ENCODE assay signal across 8 cellular contexts in genomic region chr15:75451202-75451673, GRCh38. TPM values are rescaled to one million over a fixed set of nuclear protein-coding genes. Genes with fewer than 3 reads are reported as not detected.
DNase-seq lines count a peak whose midpoint lies in the region; ATAC-seq and TF ChIP-seq lines count a peak whose summit lies in the region.

No MANE protein-coding gene starts in this region.

- ATAC-seq in activated naive CD4-positive, alpha-beta T cell treated with anti-CD3 and anti-CD28 coated beads, Interleukin-2, amount 50 U/mL, for 72 hours: no peak
- no peak for ATAC-seq in HG02973 (IDR thresholded peaks at IDR 0.05; ENCODE audit: unreplicated experiment)

- H3K4me2 ChIP-seq in BLaER1: peak overlapping the region; percentile 33; the same call in 1 of the 2 replicates

- peaks cover 12% of the 10 kb centered on the region for H3K36me3 Mint-ChIP-seq in nephron progenitor cell (ENCODE audit: low read depth)
- H3K36me3 Mint-ChIP-seq in activated naive CD4-positive, alpha-beta T cell treated with anti-CD3 and anti-CD28 coated beads, Interleukin-2, amount 50 U/mL, for 72 hours: peaks cover 22 to 28% of the 10 kb centered on the region in 2 donors

- H3K9me3 ChIP-seq in BLaER1: no peaks in the 10 kb centered on the region
- no peaks in the 10 kb centered on the region for H3K9me3 ChIP-seq in MG63
- H3K9me3 ChIP-seq in effector memory CD4-positive, alpha-beta T cell (ENCODE audit: control insufficient read depth, low read length): no peaks in the 10 kb centered on the region

- DNase-seq in MG63 (no peak), nephron progenitor cell (no peak), mucosa of gallbladder (ENCODE audit: low spot score) (no peak), NCI-H82 (lab: John Stamatoyannopoulos, UW) (no peak)
- DNase-seq in effector memory CD4-positive, alpha-beta T cell: no peak
- no peak for DNase-seq in activated naive CD4-positive, alpha-beta T cell treated with anti-CD3 and anti-CD28 coated beads, Interleukin-2, amount 50 U/mL, for 72 hours (ENCODE audit: low spot score in 2 of 2)

- peaks cover 49% of the 10 kb centered on the region for H4K20me1 ChIP-seq in BLaER1

- H3K27me3 ChIP-seq in BLaER1 (no peaks in the 10 kb centered on the region), MG63 (no peaks in the 10 kb centered on the region)
- H3K27me3 ChIP-seq in effector memory CD4-positive, alpha-beta T cell (replicated peaks; ENCODE audit: control insufficient read depth, insufficient read depth, low read length, poor library complexity, severe bottlenecking): no peaks in the 10 kb centered on the region

- H3K9ac ChIP-seq in BLaER1: peak overlapping the region; percentile 85

- H3K4me3 ChIP-seq in BLaER1 (peak overlapping the region; percentile 72), MG63 (peak overlapping the region; percentile 65)
- peak overlapping the region; percentile 84 for H3K4me3 ChIP-seq in effector memory CD4-positive, alpha-beta T cell (ENCODE audit: insufficient read depth, low read depth, low read length, poor library complexity, severe bottlenecking)

- H3K27me3 Mint-ChIP-seq in nephron progenitor cell (ENCODE audit: low read depth, poor library complexity): peaks cover 3% of the 10 kb centered on the region

- H3K4me1 Mint-ChIP-seq in nephron progenitor cell: peaks cover 57% of the 10 kb centered on the region

- H3K4me1 ChIP-seq in BLaER1: peaks cover 46% of the 10 kb centered on the region
- H3K4me1 ChIP-seq in effector memory CD4-positive, alpha-beta T cell (ENCODE audit: control insufficient read depth, insufficient read depth, low read length, poor library complexity, severe bottlenecking): peaks cover 20% of the 10 kb centered on the region

- H3K27ac Mint-ChIP-seq in nephron progenitor cell: peak overlapping the region; percentile 96
- peak overlapping the region in 1 of 2 donors; percentile 90 for H3K27ac Mint-ChIP-seq in activated naive CD4-positive, alpha-beta T cell treated with anti-CD3 and anti-CD28 coated beads, Interleukin-2, amount 50 U/mL, for 72 hours

- peak overlapping the region; percentile 88 for H3K27ac ChIP-seq in BLaER1
- peak overlapping the region; percentile 99 for H3K27ac ChIP-seq in effector memory CD4-positive, alpha-beta T cell (ENCODE audit: insufficient read depth, low read length, poor library complexity, severe bottlenecking)

- H3K9me3 Mint-ChIP-seq in nephron progenitor cell: no peaks in the 10 kb centered on the region
- H3K9me3 Mint-ChIP-seq in activated naive CD4-positive, alpha-beta T cell treated with anti-CD3 and anti-CD28 coated beads, Interleukin-2, amount 50 U/mL, for 72 hours: no peaks in the 10 kb centered on the region

- H3K36me3 ChIP-seq in BLaER1 (peaks cover 16% of the 10 kb centered on the region), MG63 (peaks cover 13% of the 10 kb centered on the region)
- H3K36me3 ChIP-seq in effector memory CD4-positive, alpha-beta T cell (ENCODE audit: control insufficient read depth, insufficient read depth, low read length): no peaks in the 10 kb centered on the region

- no peak for TF ChIP-seq CTCF in nephron progenitor cell (IDR thresholded peaks at IDR 0.05)

- H3K4me3 Mint-ChIP-seq in nephron progenitor cell: peak overlapping the region; percentile 93

RNA-seq across cellular contexts. Expression of gene SIN3A, which starts 0.3 kb away (rescaled TPM):
- 18.0 and 21.4 TPM in 2 replicates for total RNA-seq in MG63 (2014; rRNA removed; shearing (Covaris generic); ENCODE audit: low replicate concordance)
- 65.5 TPM for total RNA-seq in mucosa of gallbladder
- total RNA-seq in activated naive CD4-positive, alpha-beta T cell treated with anti-CD3 and anti-CD28 coated beads, Interleukin-2, amount 50 U/mL, for 72 hours: 100 to 1,000 TPM; 104 to 123 TPM
